12 cellular contexts compared by ENCODE assay signal in the genomic region with DNA sequence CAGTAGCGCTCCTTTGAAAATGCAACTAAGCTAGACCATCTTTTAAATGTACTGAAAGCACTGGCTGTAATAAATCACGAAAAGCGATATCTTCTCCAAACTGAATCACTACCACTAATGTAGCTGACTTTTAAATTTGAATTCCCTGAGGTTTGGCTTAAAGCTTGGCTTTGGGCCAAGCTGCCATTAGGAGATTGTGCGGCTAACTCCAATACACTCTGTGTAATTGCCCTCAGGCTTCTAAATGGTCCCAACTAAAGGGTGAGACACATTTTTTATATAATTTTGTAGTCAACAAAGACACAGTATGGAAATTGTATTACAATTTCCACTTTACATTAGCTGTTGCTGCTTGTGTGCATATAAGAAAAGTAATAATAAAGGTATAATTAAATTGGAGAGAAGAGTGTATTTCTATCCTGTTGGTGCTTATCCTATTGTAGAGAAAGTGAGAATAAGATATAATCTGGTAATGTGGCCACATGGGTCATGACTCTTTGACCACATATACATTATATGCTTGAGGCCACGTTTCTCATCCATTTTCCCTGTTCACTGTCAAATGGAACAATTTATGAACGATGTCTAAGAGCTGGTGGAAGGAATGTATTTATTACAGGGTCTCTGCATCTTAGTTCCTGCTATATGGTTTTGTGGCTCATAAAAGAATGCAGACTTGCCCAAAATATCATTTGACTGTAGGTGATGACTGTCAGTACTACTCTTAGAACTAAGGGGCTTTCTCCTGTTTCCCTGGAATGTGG.
A peak's percentile ranks its signal among the peaks of the same experiment; 100 is the strongest.
DNase-seq lines count a peak whose midpoint lies in the region; ATAC-seq and TF ChIP-seq lines count a peak whose summit lies in the region.
"Had no signal": no experiment of that assay in that cellular context is flagged by ENCODE, and none has a peak within 500 bp of the region (broad histone marks: within the 10 kb centered on the region; RNA-seq: fewer than 3 reads in every experiment).

No MANE protein-coding gene starts in this region.

- peaks cover 2% of the 10 kb centered on the region for H3K9me3 Mint-ChIP-seq in activated CD4-positive, alpha-beta T cell treated with anti-CD3 and anti-CD28 coated beads for 36 hours (ENCODE audit: low read depth)
- H3K9me3 Mint-ChIP-seq: stimulated activated memory B cell treated with anti-CD40 and anti-IgM and Interleukin-4, amounts not matched to agents 10 μg/mL and 1 μg/mL and 100 μg/mL, for 72 hours had no signal

- POLR2A ChIA-PET in A673 (lab: Charles Lee; ENCODE audit: low non-redundant PET): no interaction called here
- POLR2A ChIA-PET in activated CD4-positive, alpha-beta T cell treated with anti-CD3 and anti-CD28 coated beads for 36 hours (lab: Charles Lee): no interaction called here

- H3K36me3 Mint-ChIP-seq in activated CD4-positive, alpha-beta T cell treated with anti-CD3 and anti-CD28 coated beads for 36 hours (ENCODE audit: low read depth): no peaks in the 10 kb centered on the region
- H3K36me3 Mint-ChIP-seq: stimulated activated memory B cell treated with anti-CD40 and anti-IgM and Interleukin-4, amounts not matched to agents 10 μg/mL and 1 μg/mL and 100 μg/mL, for 72 hours had no signal

- H3K27ac ChIP-seq in A673 (ENCODE audit: low read depth, low read length, poor library complexity, severe bottlenecking): no peak overlapping the region

- H3K4me1 ChIP-seq in A673 (ENCODE audit: insufficient read depth, low read length, poor library complexity, severe bottlenecking): peaks cover 26% of the 10 kb centered on the region

- ATAC-seq in HG03097 (IDR thresholded peaks at IDR 0.05; ENCODE audit: low FRiP score, unreplicated experiment) (no peak), GM21529 (IDR thresholded peaks at IDR 0.05; ENCODE audit: unreplicated experiment) (no peak)
- ATAC-seq in activated CD4-positive, alpha-beta T cell treated with anti-CD3 and anti-CD28 coated beads for 36 hours: no peak
- ATAC-seq: stimulated activated memory B cell treated with anti-CD40 and anti-IgM and Interleukin-4, amounts not matched to agents 10 μg/mL and 1 μg/mL and 100 μg/mL, for 72 hours had no signal

- DNase-seq in A673 (ENCODE audit: low spot score): peak; percentile 84
- peak; percentile 36 for DNase-seq in LHCN-M2 (ENCODE audit: low read depth)
- DNase-seq in NOMO-1 treated with dmso at 0.1 percent for 144 hours (lab: John Stamatoyannopoulos, UW; ENCODE audit: unreplicated experiment): peak; percentile 26
- DNase-seq in fibroblast of mammary gland (ENCODE audit: low read depth): peak; percentile 25
- no peak for DNase-seq in activated CD4-positive, alpha-beta T cell treated with anti-CD3 and anti-CD28 coated beads for 36 hours
- no peak for DNase-seq in NCI-H510A treated with DMSO at 0.1 percent for 48 hours (lab: John Stamatoyannopoulos, UW)
- DNase-seq: activated CD4-positive, CD25-positive, alpha-beta regulatory T cell; cerebellar nuclear complex had no signal

- intact Hi-C loops in A673 (cut with micrococcal nuclease; ENCODE audit: unreplicated experiment): no loop called here
- intact Hi-C loops in activated CD4-positive, alpha-beta T cell treated with anti-CD3 and anti-CD28 coated beads for 36 hours (cut with DNase I, micrococcal nuclease): no loop called here

- no peak overlapping the region for H3K4me3 ChIP-seq in A673 (ENCODE audit: low read depth, low read length, poor library complexity, severe bottlenecking)
- H3K4me3 ChIP-seq in fibroblast of mammary gland (ENCODE audit: control insufficient read depth, low read depth, low read length): no peak overlapping the region

- no peaks in the 10 kb centered on the region for H3K27me3 Mint-ChIP-seq in activated CD4-positive, alpha-beta T cell treated with anti-CD3 and anti-CD28 coated beads for 36 hours
- H3K27me3 Mint-ChIP-seq: B cell; stimulated activated memory B cell treated with anti-CD40 and anti-IgM and Interleukin-4, amounts not matched to agents 10 μg/mL and 1 μg/mL and 100 μg/mL, for 72 hours had no signal

- TF ChIP-seq CTCF in A673 (conservative IDR thresholded peaks at IDR 0.05; ENCODE audit: low read depth, low read length): no peak
- TF ChIP-seq CTCF in fibroblast of mammary gland (conservative IDR thresholded peaks at IDR 0.05; ENCODE audit: control insufficient read depth, insufficient read depth, low read depth, low read length): no peak

- H3K9me3 ChIP-seq in A673 (ENCODE audit: low read depth, low read length, poor library complexity, severe bottlenecking): no peaks in the 10 kb centered on the region

- CTCF ChIA-PET in A673 (lab: Charles Lee): no interaction called here
- CTCF ChIA-PET in activated CD4-positive, alpha-beta T cell treated with anti-CD3 and anti-CD28 coated beads for 36 hours (lab: Charles Lee): no interaction called here

- no peaks in the 10 kb centered on the region for H3K4me1 Mint-ChIP-seq in activated CD4-positive, alpha-beta T cell treated with anti-CD3 and anti-CD28 coated beads for 36 hours

- H3K27ac Mint-ChIP-seq in activated CD4-positive, alpha-beta T cell treated with anti-CD3 and anti-CD28 coated beads for 36 hours: no peak overlapping the region
- H3K27ac Mint-ChIP-seq: B cell had no signal

- BruUV-seq in A673 (replicated peaks; lab: Mats Ljungman, UMichigan): no TSS peak

- no peaks in the 10 kb centered on the region for H3K36me3 ChIP-seq in A673 (ENCODE audit: insufficient read depth, low read length, poor library complexity, severe bottlenecking)

- H3K4me3 Mint-ChIP-seq in activated CD4-positive, alpha-beta T cell treated with anti-CD3 and anti-CD28 coated beads for 36 hours: no peak overlapping the region
- H3K4me3 Mint-ChIP-seq: B cell; stimulated activated memory B cell treated with anti-CD40 and anti-IgM and Interleukin-4, amounts not matched to agents 10 μg/mL and 1 μg/mL and 100 μg/mL, for 72 hours had no signal

- H3K27me3 ChIP-seq in A673 (replicated peaks; ENCODE audit: insufficient read depth, low read depth, low read length, poor library complexity): no peaks in the 10 kb centered on the region

Comparison
In these comparisons a context has a peak if more than half of its experiments do, and no peak if none do; other contexts are left out.
1. DNase-seq: peak in A673 (single experiment), LHCN-M2 (single experiment), NOMO-1 treated with dmso at 0.1 percent for 144 hours (single experiment) and fibroblast of mammary gland (single experiment); none in activated CD4-positive, alpha-beta T cell treated with anti-CD3 and anti-CD28 coated beads for 36 hours (single experiment) and NCI-H510A treated with DMSO at 0.1 percent for 48 hours (single experiment).